In genomic region chr6:119314894-119315272, GRCh38 we compare ENCODE assay signal across 8 cellular contexts. TPM values are rescaled to one million over a fixed set of nuclear protein-coding genes. Genes with fewer than 3 reads are reported as not detected.
DNase-seq lines count a peak whose midpoint lies in the region; ATAC-seq and TF ChIP-seq lines count a peak whose summit lies in the region.

No MANE protein-coding gene starts in this region.

- intact Hi-C loops in uterus (cut with DNase I; ENCODE audit: low total_unique reads), result no loop called here

- peaks cover 11% of the 10 kb centered on the region for H3K36me3 Mint-ChIP-seq in stimulated activated naive CD8-positive, alpha-beta T cell treated with anti-CD3 and anti-CD28 coated beads, Interleukin-15, Interleukin-2, amounts not matched to agents 100 ng/mL and 50 ng/mL, for 24 hours (ENCODE audit: low read depth)
- H3K36me3 Mint-ChIP-seq in activated naive CD4-positive, alpha-beta T cell treated with anti-CD3 and anti-CD28 coated beads, Interleukin-2, amount 50 U/mL, for 72 hours, result peaks cover 0 to 12% of the 10 kb centered on the region in 2 donors

- DNase-seq in stimulated activated naive CD8-positive, alpha-beta T cell treated with anti-CD3 and anti-CD28 coated beads, Interleukin-15, Interleukin-2, amounts not matched to agents 100 U/mL and 50 U/mL, for 24 hours, result no peak
- DNase-seq in activated naive CD4-positive, alpha-beta T cell treated with anti-CD3 and anti-CD28 coated beads, Interleukin-2, amount 50 U/mL, for 72 hours (ENCODE audit: low spot score in 2 of 2), result no peak
- DNase-seq in uterus (no peak), superior temporal gyrus (ENCODE audit: extremely low spot score) (no peak), NCI-H1694 (lab: John Stamatoyannopoulos, UW) (no peak)
- no peak for DNase-seq in effector CD8-positive, alpha-beta T cell (lab: John Stamatoyannopoulos, UW)

- no peaks in the 10 kb centered on the region for H3K27me3 Mint-ChIP-seq in stimulated activated naive CD8-positive, alpha-beta T cell treated with anti-CD3 and anti-CD28 coated beads, Interleukin-15, Interleukin-2, amounts not matched to agents 100 ng/mL and 50 ng/mL, for 24 hours

- H3K36me3 ChIP-seq in uterus, result no peaks in the 10 kb centered on the region

- H3K9me3 Mint-ChIP-seq in stimulated activated naive CD8-positive, alpha-beta T cell treated with anti-CD3 and anti-CD28 coated beads, Interleukin-15, Interleukin-2, amounts not matched to agents 100 ng/mL and 50 ng/mL, for 24 hours, result no peaks in the 10 kb centered on the region
- H3K9me3 Mint-ChIP-seq in activated naive CD4-positive, alpha-beta T cell treated with anti-CD3 and anti-CD28 coated beads, Interleukin-2, amount 50 U/mL, for 72 hours, result no peaks in the 10 kb centered on the region

- TF ChIP-seq POLR2A in uterus (IDR thresholded peaks at IDR 0.05), result no peak

- H3K4me1 Mint-ChIP-seq in stimulated activated naive CD8-positive, alpha-beta T cell treated with anti-CD3 and anti-CD28 coated beads, Interleukin-15, Interleukin-2, amounts not matched to agents 100 ng/mL and 50 ng/mL, for 24 hours (ENCODE audit: low read depth), result peaks cover 63% of the 10 kb centered on the region

- no peaks in the 10 kb centered on the region for H3K9me3 ChIP-seq in uterus

- H3K4me3 Mint-ChIP-seq in stimulated activated naive CD8-positive, alpha-beta T cell treated with anti-CD3 and anti-CD28 coated beads, Interleukin-15, Interleukin-2, amounts not matched to agents 100 ng/mL and 50 ng/mL, for 24 hours, result peak overlapping the region; percentile 71

- H3K27me3 ChIP-seq in uterus, result no peaks in the 10 kb centered on the region

- H3K27ac ChIP-seq in uterus, result peak overlapping the region; percentile 27 to 37

- ATAC-seq in stimulated activated naive CD8-positive, alpha-beta T cell treated with anti-CD3 and anti-CD28 coated beads, Interleukin-15, Interleukin-2, amounts not matched to agents 100 U/mL and 50 U/mL, for 24 hours, result no peak
- peak; percentile 46 for ATAC-seq in HG03103 (IDR thresholded peaks at IDR 0.05; ENCODE audit: low read depth, unreplicated experiment)
- ATAC-seq in activated naive CD4-positive, alpha-beta T cell treated with anti-CD3 and anti-CD28 coated beads, Interleukin-2, amount 50 U/mL, for 72 hours, result peak in 1 of 2 donors; percentile 42

- no peaks in the 10 kb centered on the region for H3K4me1 ChIP-seq in uterus

- H3K4me3 ChIP-seq in uterus, result no peak overlapping the region

- peak overlapping the region; percentile 95 for H3K27ac Mint-ChIP-seq in stimulated activated naive CD8-positive, alpha-beta T cell treated with anti-CD3 and anti-CD28 coated beads, Interleukin-15, Interleukin-2, amounts not matched to agents 100 ng/mL and 50 ng/mL, for 24 hours
- H3K27ac Mint-ChIP-seq in activated naive CD4-positive, alpha-beta T cell treated with anti-CD3 and anti-CD28 coated beads, Interleukin-2, amount 50 U/mL, for 72 hours, result peak overlapping the region; percentile 88 to 89

- no peak for TF ChIP-seq CTCF in uterus (IDR thresholded peaks at IDR 0.05)

RNA-seq across cellular contexts. Expression of gene MAN1A1, which starts 34.7 kb away (rescaled TPM):
- total RNA-seq in activated naive CD4-positive, alpha-beta T cell treated with anti-CD3 and anti-CD28 coated beads, Interleukin-2, amount 50 U/mL, for 72 hours, result 10 to 100 TPM; 18.6 to 25.9 TPM
- 10 to 100 TPM; 30.0 to 99.0 (median 69.8) TPM for total RNA-seq in uterus
